ENCODE assay signal across 1 cellular context in the genomic region with DNA sequence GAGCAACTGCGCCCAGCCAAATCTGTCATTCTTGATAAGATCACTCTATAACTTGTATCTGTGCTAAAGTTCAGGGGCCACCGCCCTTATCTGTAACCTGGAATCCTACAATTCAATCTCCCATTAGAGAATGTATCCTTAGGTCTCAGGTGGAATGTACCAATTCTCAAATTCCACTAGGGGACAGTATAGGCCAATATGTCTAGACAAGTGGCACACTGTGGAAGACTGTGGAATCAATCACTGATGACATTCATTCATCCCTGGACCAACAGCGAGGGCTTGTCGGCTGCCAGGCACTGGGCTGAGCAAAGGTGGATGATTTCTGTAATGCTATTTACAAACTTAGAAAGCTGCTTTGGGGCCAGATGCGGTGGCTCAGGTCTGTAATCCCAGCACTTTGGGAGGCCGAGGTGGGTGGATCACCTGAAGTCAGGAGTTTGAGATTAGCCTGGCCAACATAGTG.
TF ChIP-seq lines count a peak whose summit lies in the region.

No MANE protein-coding gene starts in this region.

TF ChIP-seq in HepG2, 621 proteins besides CTCF, POLR2A, EP300 and RAD21 (continued from another document):
- TF ChIP-seq, protein P1, sequence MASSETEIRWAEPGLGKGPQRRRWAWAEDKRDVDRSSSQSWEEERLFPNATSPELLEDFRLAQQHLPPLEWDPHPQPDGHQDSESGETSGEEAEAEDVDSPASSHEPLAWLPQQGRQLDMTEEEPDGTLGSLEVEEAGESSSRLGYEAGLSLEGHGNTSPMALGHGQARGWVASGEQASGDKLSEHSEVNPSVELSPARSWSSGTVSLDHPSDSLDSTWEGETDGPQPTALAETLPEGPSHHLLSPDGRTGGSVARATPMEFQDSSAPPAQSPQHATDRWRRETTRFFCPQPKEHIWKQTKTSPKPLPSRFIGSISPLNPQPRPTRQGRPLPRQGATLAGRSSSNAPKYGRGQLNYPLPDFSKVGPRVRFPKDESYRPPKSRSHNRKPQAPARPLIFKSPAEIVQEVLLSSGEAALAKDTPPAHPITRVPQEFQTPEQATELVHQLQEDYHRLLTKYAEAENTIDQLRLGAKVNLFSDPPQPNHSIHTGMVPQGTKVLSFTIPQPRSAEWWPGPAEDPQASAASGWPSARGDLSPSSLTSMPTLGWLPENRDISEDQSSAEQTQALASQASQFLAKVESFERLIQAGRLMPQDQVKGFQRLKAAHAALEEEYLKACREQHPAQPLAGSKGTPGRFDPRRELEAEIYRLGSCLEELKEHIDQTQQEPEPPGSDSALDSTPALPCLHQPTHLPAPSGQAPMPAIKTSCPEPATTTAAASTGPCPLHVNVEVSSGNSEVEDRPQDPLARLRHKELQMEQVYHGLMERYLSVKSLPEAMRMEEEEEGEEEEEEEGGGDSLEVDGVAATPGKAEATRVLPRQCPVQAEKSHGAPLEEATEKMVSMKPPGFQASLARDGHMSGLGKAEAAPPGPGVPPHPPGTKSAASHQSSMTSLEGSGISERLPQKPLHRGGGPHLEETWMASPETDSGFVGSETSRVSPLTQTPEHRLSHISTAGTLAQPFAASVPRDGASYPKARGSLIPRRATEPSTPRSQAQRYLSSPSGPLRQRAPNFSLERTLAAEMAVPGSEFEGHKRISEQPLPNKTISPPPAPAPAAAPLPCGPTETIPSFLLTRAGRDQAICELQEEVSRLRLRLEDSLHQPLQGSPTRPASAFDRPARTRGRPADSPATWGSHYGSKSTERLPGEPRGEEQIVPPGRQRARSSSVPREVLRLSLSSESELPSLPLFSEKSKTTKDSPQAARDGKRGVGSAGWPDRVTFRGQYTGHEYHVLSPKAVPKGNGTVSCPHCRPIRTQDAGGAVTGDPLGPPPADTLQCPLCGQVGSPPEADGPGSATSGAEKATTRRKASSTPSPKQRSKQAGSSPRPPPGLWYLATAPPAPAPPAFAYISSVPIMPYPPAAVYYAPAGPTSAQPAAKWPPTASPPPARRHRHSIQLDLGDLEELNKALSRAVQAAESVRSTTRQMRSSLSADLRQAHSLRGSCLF (CRISPR knock-in tag; IDR thresholded peaks at IDR 0.05; ENCODE audit: borderline replicate concordance), result no peak
- TF ChIP-seq, protein P2, sequence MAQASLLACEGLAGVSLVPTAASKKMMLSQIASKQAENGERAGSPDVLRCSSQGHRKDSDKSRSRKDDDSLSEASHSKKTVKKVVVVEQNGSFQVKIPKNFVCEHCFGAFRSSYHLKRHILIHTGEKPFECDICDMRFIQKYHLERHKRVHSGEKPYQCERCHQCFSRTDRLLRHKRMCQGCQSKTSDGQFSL (CRISPR knock-in tag; IDR thresholded peaks at IDR 0.05), result no peak
- TF ChIP-seq BHLHE40 (IDR thresholded peaks at IDR 0.05; ENCODE audit: low read length), result no peak
- no peak for TF ChIP-seq ZNF431 (CRISPR knock-in tag; IDR thresholded peaks at IDR 0.05; ENCODE audit: borderline replicate concordance, low read depth)
- TF ChIP-seq, protein P3, sequence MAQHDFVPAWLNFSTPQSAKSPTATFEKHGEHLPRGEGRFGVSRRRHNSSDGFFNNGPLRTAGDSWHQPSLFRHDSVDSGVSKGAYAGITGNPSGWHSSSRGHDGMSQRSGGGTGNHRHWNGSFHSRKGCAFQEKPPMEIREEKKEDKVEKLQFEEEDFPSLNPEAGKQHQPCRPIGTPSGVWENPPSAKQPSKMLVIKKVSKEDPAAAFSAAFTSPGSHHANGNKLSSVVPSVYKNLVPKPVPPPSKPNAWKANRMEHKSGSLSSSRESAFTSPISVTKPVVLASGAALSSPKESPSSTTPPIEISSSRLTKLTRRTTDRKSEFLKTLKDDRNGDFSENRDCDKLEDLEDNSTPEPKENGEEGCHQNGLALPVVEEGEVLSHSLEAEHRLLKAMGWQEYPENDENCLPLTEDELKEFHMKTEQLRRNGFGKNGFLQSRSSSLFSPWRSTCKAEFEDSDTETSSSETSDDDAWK (CRISPR knock-in tag; IDR thresholded peaks at IDR 0.05), result no peak
- TF ChIP-seq KLF11 (CRISPR knock-in tag; IDR thresholded peaks at IDR 0.05), result no peak
- peak; percentile 90 for TF ChIP-seq STAG1 (CRISPR knock-in tag; IDR thresholded peaks at IDR 0.05)
- no peak for TF ChIP-seq SP5 (CRISPR knock-in tag; IDR thresholded peaks at IDR 0.05; ENCODE audit: borderline replicate concordance, low read depth)
- no peak for TF ChIP-seq FIP1L1 (IDR thresholded peaks at IDR 0.05; ENCODE audit: borderline replicate concordance, insufficient read depth, low read depth, low read length)
- 0 out of 2 replicates have a peak, but pooled peaks have one; percentile 34 for TF ChIP-seq MIXL1 (CRISPR knock-in tag; IDR thresholded peaks at IDR 0.05)
- no peak for TF ChIP-seq ATRX (CRISPR knock-in tag; IDR thresholded peaks at IDR 0.05; ENCODE audit: borderline replicate concordance)
- TF ChIP-seq ZNF607 (CRISPR knock-in tag; IDR thresholded peaks at IDR 0.05; ENCODE audit: borderline replicate concordance), result no peak
- TF ChIP-seq HNF4A (CRISPR knock-in tag; IDR thresholded peaks at IDR 0.05), result no peak
- TF ChIP-seq ZNF644 (CRISPR knock-in tag; IDR thresholded peaks at IDR 0.05; ENCODE audit: low read depth), result 0 out of 2 replicates have a peak, but pooled peaks have one; percentile 32
- TF ChIP-seq, protein P4, sequence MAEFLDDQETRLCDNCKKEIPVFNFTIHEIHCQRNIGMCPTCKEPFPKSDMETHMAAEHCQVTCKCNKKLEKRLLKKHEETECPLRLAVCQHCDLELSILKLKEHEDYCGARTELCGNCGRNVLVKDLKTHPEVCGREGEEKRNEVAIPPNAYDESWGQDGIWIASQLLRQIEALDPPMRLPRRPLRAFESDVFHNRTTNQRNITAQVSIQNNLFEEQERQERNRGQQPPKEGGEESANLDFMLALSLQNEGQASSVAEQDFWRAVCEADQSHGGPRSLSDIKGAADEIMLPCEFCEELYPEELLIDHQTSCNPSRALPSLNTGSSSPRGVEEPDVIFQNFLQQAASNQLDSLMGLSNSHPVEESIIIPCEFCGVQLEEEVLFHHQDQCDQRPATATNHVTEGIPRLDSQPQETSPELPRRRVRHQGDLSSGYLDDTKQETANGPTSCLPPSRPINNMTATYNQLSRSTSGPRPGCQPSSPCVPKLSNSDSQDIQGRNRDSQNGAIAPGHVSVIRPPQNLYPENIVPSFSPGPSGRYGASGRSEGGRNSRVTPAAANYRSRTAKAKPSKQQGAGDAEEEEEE (CRISPR knock-in tag; IDR thresholded peaks at IDR 0.05; ENCODE audit: borderline replicate concordance), result no peak
- TF ChIP-seq BCL6 (CRISPR knock-in tag; IDR thresholded peaks at IDR 0.05), result 0 out of 2 replicates have a peak, but pooled peaks have one; percentile 10
- no peak for TF ChIP-seq RNF2 (conservative IDR thresholded peaks at IDR 0.05; ENCODE audit: low read depth)
- no peak for TF ChIP-seq SMARCE1 (IDR thresholded peaks at IDR 0.05; ENCODE audit: borderline replicate concordance)
- TF ChIP-seq ZNF557 (CRISPR knock-in tag; IDR thresholded peaks at IDR 0.05), result no peak
